In genomic region chr19:2944775-2945574, GRCh38 we compare ENCODE assay signal across 8 cellular contexts. TPM values are rescaled to one million over a fixed set of nuclear protein-coding genes. Genes with fewer than 3 reads are reported as not detected.
DNase-seq lines count a peak whose midpoint lies in the region; TF ChIP-seq lines count a peak whose summit lies in the region.

ZNF77 (minus strand) TSS chr19:2944971; CDS start chr19:2944840, 131 bp downstream.

- peaks cover 7% of the 10 kb centered on the region for H3K4me1 ChIP-seq in endocrine pancreas (ENCODE audit: control insufficient read depth, insufficient read depth, low read length)
- H3K4me1 ChIP-seq in mesenchymal stem cell (ENCODE audit: control insufficient read depth, insufficient read depth, low read depth, low read length), result peaks cover 15% of the 10 kb centered on the region

- H3K27ac ChIP-seq in mesenchymal stem cell (ENCODE audit: low read length, poor library complexity, severe bottlenecking), result peak within 1 kb of the TSS; percentile 69

- H2BK5ac ChIP-seq in mesenchymal stem cell (ENCODE audit: low read depth, low read length, poor library complexity, severe bottlenecking), result peak within 1 kb of the TSS; percentile 44

- H4K8ac ChIP-seq in mesenchymal stem cell (ENCODE audit: low read length), result peak within 1 kb of the TSS; percentile 96

- peak within 1 kb of the TSS; percentile 97 for H4K91ac ChIP-seq in mesenchymal stem cell (ENCODE audit: low read length)

- H3K9me3 ChIP-seq in endocrine pancreas (ENCODE audit: control insufficient read depth, low read length) (no peaks in the 10 kb centered on the region), mesenchymal stem cell (ENCODE audit: control insufficient read depth, low read length) (no peaks in the 10 kb centered on the region)

- no peak within 1 kb of the TSS for H2AK5ac ChIP-seq in mesenchymal stem cell (ENCODE audit: low read length, severe bottlenecking)

- H3K4ac ChIP-seq in mesenchymal stem cell (ENCODE audit: low read depth in 1 of 2, low read length in 2 of 2), result peak within 1 kb of the TSS in 1 of 2 experiments; percentile 93

- peak within 1 kb of the TSS; percentile 79 for H2BK120ac ChIP-seq in mesenchymal stem cell (ENCODE audit: low read depth, low read length)

- no peak for TF ChIP-seq CTCF in GM20000 (IDR thresholded peaks at IDR 0.05; ENCODE audit: extremely low read depth, missing control alignments)

- H3K36me3 ChIP-seq in endocrine pancreas (ENCODE audit: control insufficient read depth, insufficient read depth, low read length) (no peaks in the 10 kb centered on the region), mesenchymal stem cell (ENCODE audit: control insufficient read depth in 1 of 2, insufficient read depth in 2 of 2, low read depth in 1 of 2, low read length in 2 of 2) (peaks cover 0 to 6% of the 10 kb centered on the region in 2 experiments)

- DNase-seq in COLO668 (lab: John Stamatoyannopoulos, UW; ENCODE audit: unreplicated experiment), result peak; percentile 98
- peak; percentile 100 for DNase-seq in GM20000 (ENCODE audit: low spot score)
- DNase-seq in HS-5 (ENCODE audit: low read depth), result peak; percentile 99
- peak; percentile 93 to 98 for DNase-seq in NOMO-1 (lab: John Stamatoyannopoulos, UW; ENCODE audit: unreplicated experiment in 2 of 2)
- DNase-seq in activated CD8-positive, alpha-beta memory T cell treated with anti-CD3 and anti-CD28 coated beads, Interleukin-2, amount 50 U/mL, for 1 hour (ENCODE audit: extremely low read depth), result peak; percentile 99
- DNase-seq in mesenchymal stem cell, result peak; percentile 99
- peak; percentile 97 for DNase-seq in stimulated activated CD8-positive, alpha-beta memory T cell treated with anti-CD3 and anti-CD28 coated beads, Interleukin-12 subunit alpha, Interleukin-12 subunit beta, amount 100 ng/mL, for 24 hours (ENCODE audit: extremely low read depth)

- H3K9ac ChIP-seq in endocrine pancreas (ENCODE audit: control insufficient read depth, insufficient read depth, low read length), result peak within 1 kb of the TSS; percentile 80
- H3K9ac ChIP-seq in mesenchymal stem cell (ENCODE audit: low read length), result peak within 1 kb of the TSS; percentile 95

- H2BK15ac ChIP-seq in mesenchymal stem cell (ENCODE audit: low read depth, poor library complexity, severe bottlenecking), result peak within 1 kb of the TSS; percentile 15

- H2BK12ac ChIP-seq in mesenchymal stem cell (ENCODE audit: low read length in 2 of 2), result peak within 1 kb of the TSS in 1 of 2 experiments; percentile 82

- H3K18ac ChIP-seq in mesenchymal stem cell (ENCODE audit: low read depth in 1 of 2, low read length in 2 of 2), result peak within 1 kb of the TSS; percentile 94 to 99

- H2AFZ ChIP-seq in mesenchymal stem cell (ENCODE audit: low read depth, low read length), result peak within 1 kb of the TSS; percentile 100

- peak within 1 kb of the TSS; percentile 98 for H3K4me2 ChIP-seq in mesenchymal stem cell (ENCODE audit: low read length, poor library complexity, severe bottlenecking)

- 10% methylated on average over 70 of the region's 74 CpGs for WGBS in mesenchymal stem cell

- H3K27me3 ChIP-seq in endocrine pancreas (ENCODE audit: control insufficient read depth, insufficient read depth, low read length), result no peaks in the 10 kb centered on the region
- no peaks in the 10 kb centered on the region for H3K27me3 ChIP-seq in mesenchymal stem cell (ENCODE audit: control insufficient read depth in 1 of 2, insufficient read depth in 1 of 2, low read length in 2 of 2)

- H3K79me1 ChIP-seq in mesenchymal stem cell (replicated peaks; ENCODE audit: low read length, poor library complexity, severe bottlenecking), result peaks cover 35% of the 10 kb centered on the region

- peak within 1 kb of the TSS in 1 of 2 experiments; percentile 97 for H3K14ac ChIP-seq in mesenchymal stem cell (ENCODE audit: low read length in 2 of 2)

- no peak within 1 kb of the TSS for H3K4me3 ChIP-seq in endocrine pancreas (ENCODE audit: control insufficient read depth, insufficient read depth, low read length)
- peak within 1 kb of the TSS; percentile 93 to 95 for H3K4me3 ChIP-seq in mesenchymal stem cell (ENCODE audit: insufficient read depth in 1 of 2, low read depth in 1 of 2, low read length in 2 of 2)

- peak within 1 kb of the TSS in 1 of 2 experiments; percentile 97 for H3K23ac ChIP-seq in mesenchymal stem cell (ENCODE audit: low read length in 2 of 2)

RNA-seq across cellular contexts. Expression of gene ZNF77, which starts in this region (rescaled TPM):
- 2.3 TPM for polyA plus RNA-seq in mesenchymal stem cell (2013, experiment 1 of 2)
- 2.7 TPM for polyA plus RNA-seq in mesenchymal stem cell (2013, experiment 2 of 2)
